ENCODE assay signal across 17 cellular contexts in genomic region chr20:54625497-54625896, GRCh38.
A peak's percentile ranks its signal among the peaks of the same experiment; 100 is the strongest.
DNase-seq lines count a peak whose midpoint lies in the region; ATAC-seq and TF ChIP-seq lines count a peak whose summit lies in the region.
"Had no signal": no experiment of that assay in that cellular context is flagged by ENCODE, and none has a peak within 500 bp of the region (broad histone marks: within the 10 kb centered on the region; RNA-seq: fewer than 3 reads in every experiment).

No MANE protein-coding gene starts in this region.

- ATAC-seq in sciatic nerve (peak; percentile 5), GM23338 (no peak)
- ATAC-seq: PC-3 had no signal

- DNase-seq in NCI-H1105 treated with DMSO at 0.1 percent for 48 hours (lab: John Stamatoyannopoulos, UW), result peak; percentile 21
- peak; percentile 85 for DNase-seq in NCI-H526 treated with DMSO at 0.1 percent for 48 hours (lab: John Stamatoyannopoulos, UW)
- no peak for DNase-seq in glutamatergic neuron
- no peak for DNase-seq in sciatic nerve (ENCODE audit: low spot score)
- no peak for DNase-seq in DMS114 treated with DMSO at 0.1 percent for 48 hours (lab: John Stamatoyannopoulos, UW; ENCODE audit: unreplicated experiment)
- no peak for DNase-seq in GM23338 (ENCODE audit: low spot score)
- no peak for DNase-seq in NCI-H2196 treated with DMSO at 0.1 percent for 48 hours (lab: John Stamatoyannopoulos, UW; ENCODE audit: unreplicated experiment)
- DNase-seq: BE2C, DMS53, GDM1, IMR-90, NCI-H2081, NCI-H2227 treated with DMSO at 0.1 percent for 48 hours, NCI-H510A, PC-3, Right ventricle myocardium superior had no signal

- H3K9me3 Mint-ChIP-seq in glutamatergic neuron (ENCODE audit: unreplicated experiment), result no peaks in the 10 kb centered on the region
- H3K9me3 Mint-ChIP-seq in GM23338, result no peaks in the 10 kb centered on the region; the same call in 2 of the 3 replicates
- H3K9me3 Mint-ChIP-seq: T-helper 1 cell treated with Interleukin-12 subunit alpha and Interleukin-12 subunit beta and Interleukin-4 antibody, amounts not matched to agents 30 μg/mL and 1 μg/mL, for 36 hours had no signal

- no peak overlapping the region for H3K4me3 ChIP-seq in GM23338

- no peak overlapping the region for H3K27ac ChIP-seq in GM23338 (ENCODE audit: low read depth)

- H3K27me3 ChIP-seq in GM23338 (ENCODE audit: insufficient read depth), result no peaks in the 10 kb centered on the region

- intact Hi-C loops in sciatic nerve (cut with DNase I), result no loop called here

- H3K4me3 Mint-ChIP-seq in glutamatergic neuron (ENCODE audit: unreplicated experiment) (peak overlapping the region; percentile 58), GM23338 (no peak overlapping the region)
- H3K4me3 Mint-ChIP-seq: T-helper 1 cell treated with Interleukin-12 subunit alpha and Interleukin-12 subunit beta and Interleukin-4 antibody, amounts not matched to agents 30 μg/mL and 1 μg/mL, for 36 hours had no signal

- no peaks in the 10 kb centered on the region for H3K36me3 ChIP-seq in GM23338 (ENCODE audit: insufficient read depth)
- H3K36me3 ChIP-seq: BE2C had no signal

- no peaks in the 10 kb centered on the region for H3F3A ChIP-seq in GM23338 (replicated peaks; ENCODE audit: low read depth)

- H3K79me2 ChIP-seq in GM23338 (replicated peaks; ENCODE audit: insufficient read depth), result no peaks in the 10 kb centered on the region

- no peaks in the 10 kb centered on the region for H4K20me1 ChIP-seq in GM23338 (replicated peaks; ENCODE audit: insufficient read depth)

- no peaks in the 10 kb centered on the region for H3K36me3 Mint-ChIP-seq in glutamatergic neuron (ENCODE audit: unreplicated experiment)
- H3K36me3 Mint-ChIP-seq in GM23338 (ENCODE audit: low read depth), result no peaks in the 10 kb centered on the region

- H3K9me2 ChIP-seq in GM23338 (ENCODE audit: insufficient read depth), result no peaks in the 10 kb centered on the region

- H3K4me1 ChIP-seq in GM23338 (ENCODE audit: insufficient read depth), result peaks cover 17% of the 10 kb centered on the region
- H3K4me1 ChIP-seq: BE2C had no signal

- H3K4me1 Mint-ChIP-seq in glutamatergic neuron (ENCODE audit: low read depth, unreplicated experiment) (peaks cover 69% of the 10 kb centered on the region), GM23338 (peaks cover 30% of the 10 kb centered on the region)

- H2AFZ ChIP-seq in GM23338, result no peak overlapping the region

- H3K27ac Mint-ChIP-seq in glutamatergic neuron (ENCODE audit: unreplicated experiment) (peak overlapping the region; percentile 93), GM23338 (no peak overlapping the region)
- H3K27ac Mint-ChIP-seq: T-helper 1 cell treated with Interleukin-12 subunit alpha and Interleukin-12 subunit beta and Interleukin-4 antibody, amounts not matched to agents 30 μg/mL and 1 μg/mL, for 36 hours had no signal

- TF ChIP-seq CTCF in glutamatergic neuron (IDR thresholded peaks at IDR 0.05; ENCODE audit: partially characterized antibody, unreplicated experiment) (no peak), GM23338 (conservative IDR thresholded peaks at IDR 0.05; ENCODE audit: low read depth in 2 of 2) (no peak)

- H3K4me2 ChIP-seq in GM23338, result no peak overlapping the region

- H3K27me3 Mint-ChIP-seq in glutamatergic neuron (ENCODE audit: unreplicated experiment), result peaks cover 9% of the 10 kb centered on the region
- no peaks in the 10 kb centered on the region for H3K27me3 Mint-ChIP-seq in GM23338 (ENCODE audit: insufficient read depth, low read depth, poor library complexity)

TF ChIP-seq in GM23338, 12 proteins besides CTCF, POLR2A, EP300 and RAD21 (continues in another document):
- TF ChIP-seq EZH2phosphoT487 (IDR thresholded peaks at IDR 0.05; ENCODE audit: unreplicated experiment) (no peak), NANOG (IDR thresholded peaks at IDR 0.05; ENCODE audit: borderline replicate concordance) (no peak), JUNB (IDR thresholded peaks at IDR 0.05; ENCODE audit: unreplicated experiment) (no peak), ZNF114 (CRISPR knock-in tag; IDR thresholded peaks at IDR 0.05) (no peak), ZNF331 (CRISPR knock-in tag; IDR thresholded peaks at IDR 0.05; ENCODE audit: low read depth) (no peak), EZH2 (IDR thresholded peaks at IDR 0.05; ENCODE audit: low read depth, unreplicated experiment) (no peak), STAT1 (IDR thresholded peaks at IDR 0.05; ENCODE audit: unreplicated experiment) (no peak), POLR2AphosphoS5 (IDR thresholded peaks at IDR 0.05; ENCODE audit: low read depth) (no peak), CREB1 (CRISPR knock-in tag; IDR thresholded peaks at IDR 0.05; ENCODE audit: low read depth) (no peak)
- TF ChIP-seq, protein P1, sequence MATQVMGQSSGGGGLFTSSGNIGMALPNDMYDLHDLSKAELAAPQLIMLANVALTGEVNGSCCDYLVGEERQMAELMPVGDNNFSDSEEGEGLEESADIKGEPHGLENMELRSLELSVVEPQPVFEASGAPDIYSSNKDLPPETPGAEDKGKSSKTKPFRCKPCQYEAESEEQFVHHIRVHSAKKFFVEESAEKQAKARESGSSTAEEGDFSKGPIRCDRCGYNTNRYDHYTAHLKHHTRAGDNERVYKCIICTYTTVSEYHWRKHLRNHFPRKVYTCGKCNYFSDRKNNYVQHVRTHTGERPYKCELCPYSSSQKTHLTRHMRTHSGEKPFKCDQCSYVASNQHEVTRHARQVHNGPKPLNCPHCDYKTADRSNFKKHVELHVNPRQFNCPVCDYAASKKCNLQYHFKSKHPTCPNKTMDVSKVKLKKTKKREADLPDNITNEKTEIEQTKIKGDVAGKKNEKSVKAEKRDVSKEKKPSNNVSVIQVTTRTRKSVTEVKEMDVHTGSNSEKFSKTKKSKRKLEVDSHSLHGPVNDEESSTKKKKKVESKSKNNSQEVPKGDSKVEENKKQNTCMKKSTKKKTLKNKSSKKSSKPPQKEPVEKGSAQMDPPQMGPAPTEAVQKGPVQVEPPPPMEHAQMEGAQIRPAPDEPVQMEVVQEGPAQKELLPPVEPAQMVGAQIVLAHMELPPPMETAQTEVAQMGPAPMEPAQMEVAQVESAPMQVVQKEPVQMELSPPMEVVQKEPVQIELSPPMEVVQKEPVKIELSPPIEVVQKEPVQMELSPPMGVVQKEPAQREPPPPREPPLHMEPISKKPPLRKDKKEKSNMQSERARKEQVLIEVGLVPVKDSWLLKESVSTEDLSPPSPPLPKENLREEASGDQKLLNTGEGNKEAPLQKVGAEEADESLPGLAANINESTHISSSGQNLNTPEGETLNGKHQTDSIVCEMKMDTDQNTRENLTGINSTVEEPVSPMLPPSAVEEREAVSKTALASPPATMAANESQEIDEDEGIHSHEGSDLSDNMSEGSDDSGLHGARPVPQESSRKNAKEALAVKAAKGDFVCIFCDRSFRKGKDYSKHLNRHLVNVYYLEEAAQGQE (IDR thresholded peaks at IDR 0.05; ENCODE audit: unreplicated experiment), result no peak
- TF ChIP-seq, protein P2, sequence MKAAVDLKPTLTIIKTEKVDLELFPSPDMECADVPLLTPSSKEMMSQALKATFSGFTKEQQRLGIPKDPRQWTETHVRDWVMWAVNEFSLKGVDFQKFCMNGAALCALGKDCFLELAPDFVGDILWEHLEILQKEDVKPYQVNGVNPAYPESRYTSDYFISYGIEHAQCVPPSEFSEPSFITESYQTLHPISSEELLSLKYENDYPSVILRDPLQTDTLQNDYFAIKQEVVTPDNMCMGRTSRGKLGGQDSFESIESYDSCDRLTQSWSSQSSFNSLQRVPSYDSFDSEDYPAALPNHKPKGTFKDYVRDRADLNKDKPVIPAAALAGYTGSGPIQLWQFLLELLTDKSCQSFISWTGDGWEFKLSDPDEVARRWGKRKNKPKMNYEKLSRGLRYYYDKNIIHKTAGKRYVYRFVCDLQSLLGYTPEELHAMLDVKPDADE (IDR thresholded peaks at IDR 0.05), result no peak

Comparison
In these comparisons a context has a peak if more than half of its experiments do, and no peak if none do; other contexts are left out.
1. DNase-seq: peak in NCI-H1105 treated with DMSO at 0.1 percent for 48 hours (single experiment) and NCI-H526 treated with DMSO at 0.1 percent for 48 hours (single experiment); none in glutamatergic neuron (single experiment), sciatic nerve (single experiment), DMS114 treated with DMSO at 0.1 percent for 48 hours (single experiment), GM23338 (single experiment) and NCI-H2196 treated with DMSO at 0.1 percent for 48 hours (single experiment).